Comparison of ENCODE assay signal across 29 cellular contexts in genomic region chr21:19640964-19641363, GRCh38.
"Had no signal": no experiment of that assay in that cellular context is flagged by ENCODE, and none has a peak within 500 bp of the region (broad histone marks: within the 10 kb centered on the region; RNA-seq: fewer than 3 reads in every experiment).

No MANE protein-coding gene starts in this region.

- H3K27ac ChIP-seq: epithelial cell of prostate, foreskin keratinocyte, gastroesophageal sphincter, heart left ventricle, left lung, neutrophil, parathyroid adenoma, right lobe of liver, suprapubic skin, vagina had no signal

- H2AFZ ChIP-seq: parathyroid adenoma had no signal

- H3K36me3 ChIP-seq: gastroesophageal sphincter, heart left ventricle, left lung, neutrophil, right lobe of liver, suprapubic skin, vagina had no signal

- H3K4me3 ChIP-seq: gastroesophageal sphincter, heart left ventricle, left lung, mucosa of descending colon, right lobe of liver, suprapubic skin, vagina had no signal

- H3K9me3 ChIP-seq: gastroesophageal sphincter, left lung, mucosa of descending colon, neutrophil, right lobe of liver, suprapubic skin, vagina had no signal

- H3K4me1 ChIP-seq: foreskin keratinocyte, gastroesophageal sphincter, heart left ventricle, left lung, parathyroid adenoma, right lobe of liver, suprapubic skin, vagina had no signal

- H3K27me3 Mint-ChIP-seq: dendritic cell treated with granulocyte-macrophage colony-stimulating factor and Interleukin-4, amounts not matched to agents 40 ng/mL and 50 ng/mL, for 4 days; naive B cell; natural killer cell treated with Interleukin-12 subunit alpha and Interleukin-12 subunit beta and Interleukin-15 and Interleukin-18, amount 100 ng/mL, for 72 hours; progenitor cell of endocrine pancreas; stimulated activated naive B cell treated with anti-CD40 and anti-IgM and Interleukin-4, amounts not matched to agents 10 μg/mL and 1 μg/mL and 100 μg/mL, for 72 hours; stimulated activated naive CD8-positive, alpha-beta T cell treated with anti-CD3 and anti-CD28 coated beads, Interleukin-15, Interleukin-2, amounts not matched to agents 100 ng/mL and 50 ng/mL, for 24 hours had no signal

- H3K4me1 Mint-ChIP-seq: endodermal cell; mesothelial cell of epicardium; naive B cell; neural crest cell; stimulated activated naive B cell treated with anti-CD40 and anti-IgM and Interleukin-4, amounts not matched to agents 10 μg/mL and 1 μg/mL and 100 μg/mL, for 72 hours had no signal

- DNase-seq: effector CD8-positive, alpha-beta T cell; endodermal cell; foreskin keratinocyte; heart left ventricle; hippocampal formation; left cardiac atrium; mesenchymal stem cell; mucosa of descending colon; naive B cell; right lobe of liver; small intestine; stimulated activated CD4-positive, alpha-beta T cell treated with anti-CD3 and anti-CD28 coated beads, Interleukin-15, amount 100 ng/mL, for 24 hours; stimulated activated CD4-positive, alpha-beta T cell treated with anti-CD3 and anti-CD28 coated beads, Interleukin-2, amount 100 ng/mL, for 48 hours; stimulated activated naive B cell treated with anti-CD40 and anti-IgM and Interleukin-4, amounts not matched to agents 10 μg/mL and 1 μg/mL and 100 μg/mL, for 72 hours; trophoblast cell had no signal

- H3K9ac ChIP-seq: parathyroid adenoma had no signal

- H3K4me3 Mint-ChIP-seq: dendritic cell treated with granulocyte-macrophage colony-stimulating factor and Interleukin-4, amounts not matched to agents 40 ng/mL and 50 ng/mL, for 4 days; endodermal cell; mesothelial cell of epicardium; naive B cell; natural killer cell treated with Interleukin-12 subunit alpha and Interleukin-12 subunit beta and Interleukin-15 and Interleukin-18, amount 100 ng/mL, for 72 hours; neural crest cell; stimulated activated naive B cell treated with anti-CD40 and anti-IgM and Interleukin-4, amounts not matched to agents 10 μg/mL and 1 μg/mL and 100 μg/mL, for 72 hours; stimulated activated naive CD8-positive, alpha-beta T cell treated with anti-CD3 and anti-CD28 coated beads, Interleukin-15, Interleukin-2, amounts not matched to agents 100 ng/mL and 50 ng/mL, for 24 hours had no signal

- H3K27ac Mint-ChIP-seq: dendritic cell treated with granulocyte-macrophage colony-stimulating factor and Interleukin-4, amounts not matched to agents 40 ng/mL and 50 ng/mL, for 4 days; endodermal cell; mesothelial cell of epicardium; naive B cell; natural killer cell treated with Interleukin-12 subunit alpha and Interleukin-12 subunit beta and Interleukin-15 and Interleukin-18, amount 100 ng/mL, for 72 hours; progenitor cell of endocrine pancreas; stimulated activated naive B cell treated with anti-CD40 and anti-IgM and Interleukin-4, amounts not matched to agents 10 μg/mL and 1 μg/mL and 100 μg/mL, for 72 hours; stimulated activated naive CD8-positive, alpha-beta T cell treated with anti-CD3 and anti-CD28 coated beads, Interleukin-15, Interleukin-2, amounts not matched to agents 100 ng/mL and 50 ng/mL, for 24 hours had no signal

- H3K27me3 ChIP-seq: foreskin keratinocyte, gastroesophageal sphincter, heart left ventricle, left lung, neutrophil, right lobe of liver, suprapubic skin, vagina had no signal

- H3K36me3 Mint-ChIP-seq: mesothelial cell of epicardium; naive B cell; natural killer cell treated with Interleukin-12 subunit alpha and Interleukin-12 subunit beta and Interleukin-15 and Interleukin-18, amount 100 ng/mL, for 72 hours; stimulated activated naive B cell treated with anti-CD40 and anti-IgM and Interleukin-4, amounts not matched to agents 10 μg/mL and 1 μg/mL and 100 μg/mL, for 72 hours had no signal

- ATAC-seq: esophagus mucosa; foreskin keratinocyte; gastroesophageal sphincter; heart left ventricle; left cardiac atrium; left lung; mucosa of descending colon; natural killer cell treated with Interleukin-12 subunit alpha and Interleukin-12 subunit beta and Interleukin-15 and Interleukin-18, amount 100 ng/mL, for 72 hours; right lobe of liver; stimulated activated naive B cell treated with anti-CD40 and anti-IgM and Interleukin-4, amounts not matched to agents 10 μg/mL and 1 μg/mL and 100 μg/mL, for 72 hours had no signal

- H3K79me2 ChIP-seq: parathyroid adenoma had no signal

- H3K9me3 Mint-ChIP-seq: endodermal cell; mesothelial cell of epicardium; natural killer cell treated with Interleukin-12 subunit alpha and Interleukin-12 subunit beta and Interleukin-15 and Interleukin-18, amount 100 ng/mL, for 72 hours; neural crest cell; stimulated activated naive B cell treated with anti-CD40 and anti-IgM and Interleukin-4, amounts not matched to agents 10 μg/mL and 1 μg/mL and 100 μg/mL, for 72 hours had no signal
